In the genomic region with DNA sequence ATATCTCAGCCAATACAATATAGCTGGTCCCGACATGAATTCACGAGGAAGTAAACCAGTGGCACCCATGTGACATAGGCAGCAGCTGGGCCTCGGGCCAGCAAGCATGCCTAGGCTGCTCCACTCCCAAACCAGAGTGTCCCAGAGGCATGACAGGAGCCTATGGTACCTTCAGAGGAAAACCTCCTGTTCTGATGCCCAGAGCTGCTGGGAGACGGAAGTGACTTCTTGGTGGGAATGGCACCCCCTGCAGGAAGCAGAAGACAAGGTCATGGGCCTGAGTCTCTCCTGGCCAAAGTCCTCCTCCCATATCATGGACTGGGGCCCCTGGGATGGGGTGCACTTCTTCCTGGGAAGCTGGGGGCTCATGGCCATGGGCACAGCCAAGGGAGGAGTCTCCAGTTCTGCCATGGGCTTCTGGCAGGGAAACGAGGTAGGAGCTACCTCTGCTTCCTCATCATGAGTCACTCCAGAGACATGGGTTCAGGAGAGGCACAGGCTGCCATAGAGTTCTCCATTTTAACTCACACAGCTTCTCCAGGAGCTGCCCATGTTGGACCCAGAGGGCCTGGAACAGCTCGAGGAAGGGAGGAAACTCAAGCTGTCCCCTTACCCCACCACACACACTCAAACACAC, we compare ENCODE assay signal across 9 cellular contexts. TPM values are rescaled to one million over a fixed set of nuclear protein-coding genes. Genes with fewer than 3 reads are reported as not detected.
DNase-seq lines count a peak whose midpoint lies in the region; ATAC-seq, FAIRE-seq and TF ChIP-seq lines count a peak whose summit lies in the region.
"Had no signal": no experiment of that assay in that cellular context is flagged by ENCODE, and none has a peak within 500 bp of the region (broad histone marks: within the 10 kb centered on the region; RNA-seq: fewer than 3 reads in every experiment).

No MANE protein-coding gene starts in this region.

- ATAC-seq in GM12878: peak; percentile 59
- ATAC-seq in lower lobe of right lung: peak; percentile 82 to 86
- ATAC-seq in HG02885 (IDR thresholded peaks at IDR 0.05; ENCODE audit: poor library complexity, unreplicated experiment): no peak
- ATAC-seq in HG03196 (IDR thresholded peaks at IDR 0.05; ENCODE audit: unreplicated experiment): no peak
- ATAC-seq: T-helper 17 cell had no signal

- CTCF ChIA-PET in Calu3 (lab: Charles Lee) (no interaction called here), HEK293T (lab: Yijun Ruan, JAX) (interaction anchor here (0.9 to 1.3 kb wide), 4 partner anchors 11 to 152 kb away, joined by 3 to 5 read pairs (median 3); no protein-coding TSS in a partner anchor), GM12878 (lab: Yijun Ruan, JAX) (interaction anchor here (0.5 to 2.1 kb wide), 14 partner anchors 8 to 405 kb away, joined by 3 to 11 read pairs (median 3); partner anchors contain the start of genes ACOX1, MRPL38 and TEN1)

- RAD21 ChIA-PET in GM12878 (lab: Charles Lee; ENCODE audit: unreplicated experiment): no interaction called here

- H3K4me1 Mint-ChIP-seq in Calu3 (ENCODE audit: low read depth, unreplicated experiment): no peaks in the 10 kb centered on the region

- FAIRE-seq in GM12878 (lab: Jason Lieb, UNC): no peak

- H3K36me3 ChIP-seq in GM12878 (ENCODE audit: control insufficient read depth in 2 of 2, insufficient read depth in 2 of 2, low read length in 1 of 2) (no peaks in the 10 kb centered on the region), lower lobe of right lung (peaks cover 13% of the 10 kb centered on the region)

- H3K4me3 ChIP-seq in GM12878 (no peak overlapping the region), lower lobe of right lung (no peak overlapping the region)

- H4K20me1 ChIP-seq in GM12878 (ENCODE audit: control insufficient read depth, insufficient read depth): no peaks in the 10 kb centered on the region

- BruUV-seq in Calu3 (replicated peaks; lab: Mats Ljungman, UMichigan): no TSS peak
- BruUV-seq in GM12878 (replicated peaks; lab: Mats Ljungman, UMichigan): no TSS peak

- no peak for TF ChIP-seq RAD21 in GM12878 (IDR thresholded peaks at IDR 0.05; ENCODE audit: insufficient read depth, low read depth, low read length)

- H3K9me3 Mint-ChIP-seq in Calu3 (ENCODE audit: low read depth, unreplicated experiment): no peaks in the 10 kb centered on the region

- no peaks in the 10 kb centered on the region for H3K27me3 Mint-ChIP-seq in Calu3 (ENCODE audit: unreplicated experiment)
- H3K27me3 Mint-ChIP-seq: T-helper 17 cell had no signal

- SMC1A ChIA-PET in GM12878 (lab: Charles Lee; ENCODE audit: uncharacterized antibody, unreplicated experiment): interaction anchor here (0.6 to 1.9 kb wide), 4 partner anchors 8 to 1120 kb away, joined by 3 to 6 read pairs (median 4); partner anchors contain the start of gene MRPL38

- H3K27ac ChIP-seq in GM12878 (ENCODE audit: control insufficient read depth, insufficient read depth): no peak overlapping the region
- peak overlapping the region; percentile 4 for H3K27ac ChIP-seq in lower lobe of right lung

- H2AFZ ChIP-seq in GM12878 (ENCODE audit: control insufficient read depth, low read depth, low read length): no peak overlapping the region

- H3K4me2 ChIP-seq in GM12878 (ENCODE audit: control insufficient read depth, insufficient read depth): no peak overlapping the region

- POLR2A ChIA-PET in HEK293T (lab: Yijun Ruan, JAX): interaction anchor here (1.1 to 1.2 kb wide), 2 partner anchors 9 to 72 kb away, joined by 3 to 6 read pairs; partner anchors contain the start of gene WBP2
- POLR2A ChIA-PET in GM12878 (lab: Charles Lee): interaction anchor here (0.6 kb wide), 1 partner anchor 132 kb away, joined by 3 read pairs; no protein-coding TSS in a partner anchor

- H3K27me3 ChIP-seq in GM12878 (replicated peaks in 1 of 2; ENCODE audit: control insufficient read depth in 2 of 2, insufficient read depth in 2 of 2, low read length in 1 of 2) (no peaks in the 10 kb centered on the region), lower lobe of right lung (ENCODE audit: low read depth) (no peaks in the 10 kb centered on the region)

- no peak for TF ChIP-seq POLR2A in GM12878 (IDR thresholded peaks at IDR 0.05; ENCODE audit: low read depth, low read length)

- H3K4me1 ChIP-seq in GM12878 (ENCODE audit: control insufficient read depth, insufficient read depth, low read length): no peaks in the 10 kb centered on the region
- peaks cover 8% of the 10 kb centered on the region for H3K4me1 ChIP-seq in lower lobe of right lung

- H3K9me3 ChIP-seq in GM12878 (replicated peaks; ENCODE audit: control insufficient read depth, insufficient read depth, low read length) (no peaks in the 10 kb centered on the region), lower lobe of right lung (no peaks in the 10 kb centered on the region)

- TF ChIP-seq EP300 in GM12878 (IDR thresholded peaks at IDR 0.05; ENCODE audit: borderline replicate concordance in 1 of 2, control insufficient read depth in 1 of 2, low read depth in 2 of 2, low read length in 2 of 2): no peak

- no peak overlapping the region for H3K27ac Mint-ChIP-seq in Calu3 (ENCODE audit: unreplicated experiment)
- H3K27ac Mint-ChIP-seq: T-helper 17 cell had no signal

- DNase-seq in Calu3 (peak; percentile 13), HEK293T (ENCODE audit: extremely low spot score) (peak; percentile 78), GM12878 (ENCODE audit: low read depth, low spot score) (no peak), lower lobe of right lung (peak; percentile 71)
- no peak for DNase-seq in stimulated activated CD4-positive, alpha-beta T cell treated with anti-CD3 and anti-CD28 coated beads, Interleukin-2, amount 100 ng/mL, for 24 hours
- no peak for DNase-seq in activated T-cell treated with anti-CD3 and anti-CD28 coated beads, Interleukin-2, amount 50 U/mL, for 48 hours
- DNase-seq: T-helper 17 cell had no signal

- no peak overlapping the region for H3K4me3 Mint-ChIP-seq in Calu3 (ENCODE audit: low read depth, unreplicated experiment)
- H3K4me3 Mint-ChIP-seq: T-helper 17 cell had no signal

- in situ Hi-C loops in GM12878 (cut with MboI): loop anchor here (5.0 kb wide), 1 partner anchor 365 kb away; no protein-coding TSS in a partner anchor

- intact Hi-C loops in Calu3 (cut with micrococcal nuclease; ENCODE audit: unreplicated experiment): no loop called here
- intact Hi-C loops in GM12878 (cut with micrococcal nuclease; ENCODE audit: unreplicated experiment): no loop called here
- intact Hi-C loops in lower lobe of right lung (cut with DNase I): no loop called here

- H3K9ac ChIP-seq in GM12878 (ENCODE audit: control insufficient read depth, insufficient read depth, low read length): no peak overlapping the region

- no peak for TF ChIP-seq CTCF in Calu3 (IDR thresholded peaks at IDR 0.05; ENCODE audit: unreplicated experiment)
- peak; percentile 9 to 40 (median 35); a peak in 3 of 6 replicates for TF ChIP-seq CTCF in GM12878 (IDR thresholded peaks at IDR 0.05 in 2 of 3, conservative IDR thresholded peaks at IDR 0.05 in 1 of 3; ENCODE audit: control insufficient read depth in 2 of 3, extremely low read depth in 1 of 3, insufficient read depth in 1 of 3, low read depth in 3 of 3, low read length in 3 of 3)
- peak; percentile 52 for TF ChIP-seq CTCF in lower lobe of right lung (IDR thresholded peaks at IDR 0.05)

- no peaks in the 10 kb centered on the region for H3K79me2 ChIP-seq in GM12878 (ENCODE audit: control insufficient read depth, insufficient read depth, low read length)

- 58% methylated on average over 6 of the region's 6 CpGs for WGBS in GM12878 (ENCODE audit: insufficient coverage, insufficient replicate concordance, low lambda C conversion rate, missing lambda C conversion rate)

- no peaks in the 10 kb centered on the region for H3K36me3 Mint-ChIP-seq in Calu3 (ENCODE audit: insufficient read depth, unreplicated experiment)

RNA-seq across cellular contexts. Expression of gene FBF1, which starts 13.4 kb away (rescaled TPM):
- total RNA-seq in Calu3 (2022) (32.6 and 33.6 TPM in 2 replicates), GM12878 (2014; rRNA removed) (11.2 and 13.3 TPM in 2 replicates), GM12878 (2014; rRNA removed; fragmentation: Illumina TruSeq; extraction: Trizol) (5.8 and 6.5 TPM in 2 replicates), GM12878 (2021) (10.4 and 11.3 TPM in 2 replicates), lower lobe of right lung (13.1 TPM)
- total RNA-seq in GM12878 (2013; cell fraction: nucleolus; rRNA removed): 17.4 and 18.4 TPM in 2 replicates
- polyA plus RNA-seq in GM12878 (2011; ENCODE audit: low read depth): 3.5 TPM
- polyA plus RNA-seq in GM12878 (2011; rRNA removed) (0.88 and 2.2 TPM in 2 replicates), GM12878 (2014; fragmentation: Illumina TruSeq; extraction: Trizol) (1.2 and 4.2 TPM in 2 replicates), GM12878 (2014; fragmentation: Nextera tagmentation; extraction: Ambion mirVana) (under 1 TPM; 0.29 to 0.35 TPM), GM12878 (2014; rRNA removed) (10.1 and 10.7 TPM in 2 replicates), GM12878 (2016; fragmentation: Nextera tagmentation; extraction: Ambion mirVana) (10 to 100 TPM in 1 of 2 experiments, 1 to 10 TPM in 1; 8.1 to 15.0 TPM)
- polyA plus RNA-seq in GM12878 (2011; cell fraction: cytosol; rRNA removed): 1.3 and 2.4 TPM in 2 replicates
- 11.6 and 12.5 TPM in 2 replicates for polyA plus RNA-seq in GM12878 (2011; cell fraction: nucleus; rRNA removed)
- polyA plus RNA-seq in GM12878 (2012): 4.8 and 5.2 TPM in 2 replicates
- 3.0 and 4.8 TPM in 2 replicates for polyA minus RNA-seq in GM12878 (2011; rRNA and poly(A)+ RNA removed)
- 1.7 and 1.9 TPM in 2 replicates for polyA minus RNA-seq in GM12878 (2011; cell fraction: cytosol; rRNA and poly(A)+ RNA removed)
- 5.7 and 7.6 TPM in 2 replicates for polyA minus RNA-seq in GM12878 (2011; cell fraction: nucleus; rRNA and poly(A)+ RNA removed)

RNA-seq across cellular contexts. Expression of gene MRPL38, which starts 22.7 kb away (rescaled TPM):
- total RNA-seq in Calu3 (2022) (112 and 130 TPM in 2 replicates), GM12878 (2014; rRNA removed) (39.3 and 43.8 TPM in 2 replicates), GM12878 (2014; rRNA removed; fragmentation: Illumina TruSeq; extraction: Trizol) (49.3 and 52.1 TPM in 2 replicates), GM12878 (2021) (145 and 161 TPM in 2 replicates), lower lobe of right lung (68.9 TPM)
- 53.2 and 65.9 TPM in 2 replicates for total RNA-seq in GM12878 (2013; cell fraction: nucleolus; rRNA removed)
- 17.8 TPM for polyA plus RNA-seq in GM12878 (2011; ENCODE audit: low read depth)
- polyA plus RNA-seq in GM12878 (2011; rRNA removed) (21.8 and 54.1 TPM in 2 replicates), GM12878 (2014; fragmentation: Illumina TruSeq; extraction: Trizol) (13.1 and 44.1 TPM in 2 replicates), GM12878 (2014; fragmentation: Nextera tagmentation; extraction: Ambion mirVana) (10 to 100 TPM in 1 of 2 experiments, 1 to 10 TPM in 1; 6.6 to 20.1 TPM), GM12878 (2014; rRNA removed) (76.9 and 84.1 TPM in 2 replicates), GM12878 (2016; fragmentation: Nextera tagmentation; extraction: Ambion mirVana) (100 to 1,000 TPM; 204 to 205 TPM)
- polyA plus RNA-seq in GM12878 (2011; cell fraction: cytosol; rRNA removed): 63.0 and 88.7 TPM in 2 replicates
- 286 and 298 TPM in 2 replicates for polyA plus RNA-seq in GM12878 (2011; cell fraction: nucleus; rRNA removed)
- 44.0 and 47.0 TPM in 2 replicates for polyA plus RNA-seq in GM12878 (2012)
- 25.1 and 39.7 TPM in 2 replicates for polyA minus RNA-seq in GM12878 (2011; rRNA and poly(A)+ RNA removed)
- polyA minus RNA-seq in GM12878 (2011; cell fraction: cytosol; rRNA and poly(A)+ RNA removed): 21.5 and 33.3 TPM in 2 replicates
- 36.5 and 65.6 TPM in 2 replicates for polyA minus RNA-seq in GM12878 (2011; cell fraction: nucleus; rRNA and poly(A)+ RNA removed)

RNA-seq across cellular contexts. Expression of gene TRIM65, which starts 30.7 kb away (rescaled TPM):
- total RNA-seq in Calu3 (2022) (15.4 and 18.9 TPM in 2 replicates), GM12878 (2014; rRNA removed) (21.0 and 26.0 TPM in 2 replicates), GM12878 (2014; rRNA removed; fragmentation: Illumina TruSeq; extraction: Trizol) (10.1 and 11.6 TPM in 2 replicates), GM12878 (2021) (21.8 and 23.0 TPM in 2 replicates), lower lobe of right lung (32.4 TPM)
- 10.6 and 14.1 TPM in 2 replicates for total RNA-seq in GM12878 (2013; cell fraction: nucleolus; rRNA removed)
- 3.9 TPM for polyA plus RNA-seq in GM12878 (2011; ENCODE audit: low read depth)
- polyA plus RNA-seq in GM12878 (2011; rRNA removed) (3.9 and 6.0 TPM in 2 replicates), GM12878 (2014; fragmentation: Illumina TruSeq; extraction: Trizol) (7.2 and 10.0 TPM in 2 replicates), GM12878 (2014; fragmentation: Nextera tagmentation; extraction: Ambion mirVana) (1 to 10 TPM; 1.4 to 3.8 TPM), GM12878 (2014; rRNA removed) (18.8 and 19.5 TPM in 2 replicates), GM12878 (2016; fragmentation: Nextera tagmentation; extraction: Ambion mirVana) (10 to 100 TPM in 1 of 2 experiments, 1 to 10 TPM in 1; 3.2 to 16.2 TPM)
- polyA plus RNA-seq in GM12878 (2011; cell fraction: cytosol; rRNA removed): 7.4 and 8.5 TPM in 2 replicates
- polyA plus RNA-seq in GM12878 (2011; cell fraction: nucleus; rRNA removed): 6.4 and 8.0 TPM in 2 replicates
- 7.9 and 8.1 TPM in 2 replicates for polyA plus RNA-seq in GM12878 (2012)
- 2.4 and 6.8 TPM in 2 replicates for polyA minus RNA-seq in GM12878 (2011; rRNA and poly(A)+ RNA removed)
- 2.0 and 2.1 TPM in 2 replicates for polyA minus RNA-seq in GM12878 (2011; cell fraction: cytosol; rRNA and poly(A)+ RNA removed)
- 2.2 and 4.6 TPM in 2 replicates for polyA minus RNA-seq in GM12878 (2011; cell fraction: nucleus; rRNA and poly(A)+ RNA removed)

RNA-seq across cellular contexts. Expression of gene TRIM47, which starts 49.0 kb away (rescaled TPM):
- total RNA-seq in Calu3 (2022) (51.2 and 54.1 TPM in 2 replicates), GM12878 (2014; rRNA removed) (9.6 and 9.8 TPM in 2 replicates), GM12878 (2014; rRNA removed; fragmentation: Illumina TruSeq; extraction: Trizol) (3.7 and 4.3 TPM in 2 replicates), GM12878 (2021) (8.6 and 9.8 TPM in 2 replicates), lower lobe of right lung (21.0 TPM)
- 4.6 and 7.4 TPM in 2 replicates for total RNA-seq in GM12878 (2013; cell fraction: nucleolus; rRNA removed)
- polyA plus RNA-seq in GM12878 (2011; ENCODE audit: low read depth): 0.16 TPM
- polyA plus RNA-seq in GM12878 (2011; rRNA removed) (0.12 and 0.35 TPM in 2 replicates), GM12878 (2014; fragmentation: Illumina TruSeq; extraction: Trizol) (0.84 and 4.6 TPM in 2 replicates), GM12878 (2014; fragmentation: Nextera tagmentation; extraction: Ambion mirVana) (1 to 10 TPM in 1 of 2 experiments, under 1 TPM in 1; 0.79 to 1.8 TPM), GM12878 (2014; rRNA removed) (8.4 and 11.3 TPM in 2 replicates), GM12878 (2016; fragmentation: Nextera tagmentation; extraction: Ambion mirVana) (1 to 10 TPM; 6.1 to 9.7 TPM)
- polyA plus RNA-seq in GM12878 (2011; cell fraction: cytosol; rRNA removed): 0.64 and 0.93 TPM in 2 replicates
- 0.48 and 1.5 TPM in 2 replicates for polyA plus RNA-seq in GM12878 (2011; cell fraction: nucleus; rRNA removed)
- polyA plus RNA-seq in GM12878 (2012): 0.67 and 0.97 TPM in 2 replicates
- not detected in 2 replicates for polyA minus RNA-seq in GM12878 (2011; rRNA and poly(A)+ RNA removed)
- polyA minus RNA-seq in GM12878 (2011; cell fraction: cytosol; rRNA and poly(A)+ RNA removed): 0.73 TPM in 1 of 2 replicates, not detected in the other
- 0.96 and 0.97 TPM in 2 replicates for polyA minus RNA-seq in GM12878 (2011; cell fraction: nucleus; rRNA and poly(A)+ RNA removed)

RNA-seq across cellular contexts. Expression of gene ACOX1, which starts 51.6 kb away (rescaled TPM):
- total RNA-seq in Calu3 (2022): 53.1 and 57.3 TPM in 2 replicates
- 28.4 and 30.0 TPM in 2 replicates for total RNA-seq in GM12878 (2013; cell fraction: nucleolus; rRNA removed)
- 20.8 and 25.1 TPM in 2 replicates for total RNA-seq in GM12878 (2014; rRNA removed)
- total RNA-seq in GM12878 (2014; rRNA removed; fragmentation: Illumina TruSeq; extraction: Trizol): 19.9 and 21.0 TPM in 2 replicates
- 26.2 and 26.7 TPM in 2 replicates for total RNA-seq in GM12878 (2021)
- 30.3 TPM for polyA plus RNA-seq in GM12878 (2011; ENCODE audit: low read depth)
- polyA plus RNA-seq in GM12878 (2011; rRNA removed): 20.9 and 24.8 TPM in 2 replicates
- 19.4 and 20.6 TPM in 2 replicates for polyA plus RNA-seq in GM12878 (2011; cell fraction: cytosol; rRNA removed)
- polyA plus RNA-seq in GM12878 (2011; cell fraction: nucleus; rRNA removed): 14.0 and 15.4 TPM in 2 replicates
- polyA plus RNA-seq in GM12878 (2012): 10.4 and 12.5 TPM in 2 replicates
- polyA plus RNA-seq in GM12878 (2014; fragmentation: Illumina TruSeq; extraction: Trizol): 13.3 and 16.4 TPM in 2 replicates
- polyA plus RNA-seq in GM12878 (2014; fragmentation: Nextera tagmentation; extraction: Ambion mirVana): 10 to 100 TPM in 1 of 2 experiments, 1 to 10 TPM in 1; 6.5 to 12.3 TPM
- polyA plus RNA-seq in GM12878 (2014; rRNA removed): 12.1 and 14.2 TPM in 2 replicates
- polyA plus RNA-seq in GM12878 (2016; fragmentation: Nextera tagmentation; extraction: Ambion mirVana): 10 to 100 TPM; 22.2 to 22.7 TPM
- 59.1 and 72.9 TPM in 2 replicates for polyA minus RNA-seq in GM12878 (2011; rRNA and poly(A)+ RNA removed)
- polyA minus RNA-seq in GM12878 (2011; cell fraction: cytosol; rRNA and poly(A)+ RNA removed): 29.2 and 30.6 TPM in 2 replicates
- polyA minus RNA-seq in GM12878 (2011; cell fraction: nucleus; rRNA and poly(A)+ RNA removed): 16.4 and 25.0 TPM in 2 replicates
- 67.1 TPM for total RNA-seq in lower lobe of right lung

Comparison
In these comparisons a context has a peak if more than half of its experiments do, and no peak if none do; other contexts are left out.
1. DNase-seq: peak in Calu3 (single experiment), HEK293T (single experiment) and lower lobe of right lung (single experiment); none in GM12878 (single experiment), stimulated activated CD4-positive, alpha-beta T cell treated with anti-CD3 and anti-CD28 coated beads, Interleukin-2, amount 100 ng/mL, for 24 hours (0 of 2) and activated T-cell treated with anti-CD3 and anti-CD28 coated beads, Interleukin-2, amount 50 U/mL, for 48 hours (0 of 2).
2. ATAC-seq: peak in GM12878 (single experiment) and lower lobe of right lung (2 of 2); none in HG02885 (single experiment) and HG03196 (single experiment).